7 cellular contexts compared by ENCODE assay signal in genomic region chr9:19232830-19233194, GRCh38. TPM values are rescaled to one million over a fixed set of nuclear protein-coding genes. Genes with fewer than 3 reads are reported as not detected.
A peak's percentile ranks its signal among the peaks of the same experiment; 100 is the strongest.
DNase-seq lines count a peak whose midpoint lies in the region; ATAC-seq and TF ChIP-seq lines count a peak whose summit lies in the region.

No MANE protein-coding gene starts in this region.

- H3K36me3 ChIP-seq in Loucy (ENCODE audit: insufficient read depth, low read length), result no peaks in the 10 kb centered on the region

- peak overlapping the region; percentile 91 for H3K4me2 ChIP-seq in Loucy (ENCODE audit: low read depth, low read length, poor library complexity, severe bottlenecking)

- ATAC-seq in GM18511 (IDR thresholded peaks at IDR 0.05; ENCODE audit: unreplicated experiment) (peak; percentile 17), GM19397 (IDR thresholded peaks at IDR 0.05; ENCODE audit: unreplicated experiment) (no peak)

- H3K4me1 ChIP-seq in Loucy (ENCODE audit: insufficient read depth, low read length, poor library complexity, severe bottlenecking), result peaks cover 38% of the 10 kb centered on the region

- peak overlapping the region; percentile 88 for H3K9ac ChIP-seq in Loucy (ENCODE audit: low read depth, low read length, poor library complexity, severe bottlenecking)

- no peaks in the 10 kb centered on the region for H3F3A ChIP-seq in Loucy (ENCODE audit: low read depth)

- no peak for TF ChIP-seq CTCF in Loucy (conservative IDR thresholded peaks at IDR 0.05; ENCODE audit: low read length)

- H3K4me3 ChIP-seq in Loucy (ENCODE audit: low read length, poor library complexity, severe bottlenecking) (peak overlapping the region; percentile 85), skeletal muscle cell (ENCODE audit: low read depth, low read length) (peak overlapping the region; percentile 91)

- no peaks in the 10 kb centered on the region for H3K27me3 ChIP-seq in Loucy (ENCODE audit: insufficient read depth, low read length, poor library complexity, severe bottlenecking)

- H3K79me2 ChIP-seq in Loucy (ENCODE audit: insufficient read depth, low read length), result peaks cover 77% of the 10 kb centered on the region

- peaks cover 45% of the 10 kb centered on the region for H4K20me1 ChIP-seq in Loucy (ENCODE audit: insufficient read depth, low read length, poor library complexity, severe bottlenecking)

- no peaks in the 10 kb centered on the region for H3K9me2 ChIP-seq in Loucy (replicated peaks; ENCODE audit: low read depth, low read length)

- DNase-seq in dermis blood vessel endothelial cell, result peak; percentile 40
- DNase-seq in skeletal muscle cell (ENCODE audit: low read depth), result no peak
- no peak for DNase-seq in stimulated activated CD4-positive, alpha-beta T cell treated with anti-CD3 and anti-CD28 coated beads, Interleukin-2, amount 100 ng/mL, for 48 hours
- DNase-seq in KG1 (lab: John Stamatoyannopoulos, UW), result no peak

- H2AFZ ChIP-seq in Loucy (ENCODE audit: low read length), result no peak overlapping the region

- no peaks in the 10 kb centered on the region for H3K9me3 ChIP-seq in Loucy (ENCODE audit: insufficient read depth, low read depth, low read length)

RNA-seq across cellular contexts. Expression of gene DENND4C, which starts 2.3 kb away (rescaled TPM):
- total RNA-seq in dermis blood vessel endothelial cell, result 98.2 and 125 TPM in 2 replicates
